In genomic region chr14:103073876-103074698, GRCh38 we compare ENCODE assay signal across 11 cellular contexts. TPM values are rescaled to one million over a fixed set of nuclear protein-coding genes. Genes with fewer than 3 reads are reported as not detected.
DNase-seq lines count a peak whose midpoint lies in the region; ATAC-seq, FAIRE-seq and TF ChIP-seq lines count a peak whose summit lies in the region.
"Had no signal": no experiment of that assay in that cellular context is flagged by ENCODE, and none has a peak within 500 bp of the region (broad histone marks: within the 10 kb centered on the region; RNA-seq: fewer than 3 reads in every experiment).

No MANE protein-coding gene starts in this region.

- dilution Hi-C loops in endothelial cell of umbilical vein (cut with MboI; ENCODE audit: extremely low pct_ligation_motif_present, low sequenced_read_pairs): no loop called here

- H2BK15ac ChIP-seq in mesendoderm (replicated peaks; ENCODE audit: low read depth): no peak overlapping the region

- FAIRE-seq in A549 (lab: Jason Lieb, UNC): no peak
- FAIRE-seq in endothelial cell of umbilical vein (lab: Jason Lieb, UNC): no peak

- H3K9me3 ChIP-seq in A549 (no peaks in the 10 kb centered on the region), endothelial cell of umbilical vein (replicated peaks; ENCODE audit: control insufficient read depth, insufficient read depth, low read length) (no peaks in the 10 kb centered on the region)

- H3K27me3 ChIP-seq in endothelial cell of umbilical vein (ENCODE audit: control insufficient read depth in 2 of 2, insufficient read depth in 2 of 2, low read length in 2 of 2) (no peaks in the 10 kb centered on the region), mesendoderm (ENCODE audit: insufficient read depth, low read length, poor library complexity) (no peaks in the 10 kb centered on the region)

- H3K79me2 ChIP-seq in endothelial cell of umbilical vein (ENCODE audit: control insufficient read depth, insufficient read depth, low read length) (no peaks in the 10 kb centered on the region), mesendoderm (ENCODE audit: control insufficient read depth, insufficient read depth, low read length) (no peaks in the 10 kb centered on the region)

- no peak for TF ChIP-seq EP300 in A549 (IDR thresholded peaks at IDR 0.05)

- H3K56ac ChIP-seq in mesendoderm (ENCODE audit: low read length): no peak overlapping the region

- TF ChIP-seq CTCF in A549 (IDR thresholded peaks at IDR 0.05) (no peak), GM13977 (IDR thresholded peaks at IDR 0.05; ENCODE audit: extremely low read depth, insufficient read depth, missing control alignments) (no peak), endothelial cell of umbilical vein (IDR thresholded peaks at IDR 0.05; ENCODE audit: extremely low read depth in 1 of 2, insufficient read depth in 1 of 2, low read depth in 1 of 2, low read length in 2 of 2) (no peak)

- no peak overlapping the region for H3K23ac ChIP-seq in mesendoderm (ENCODE audit: low read length)

- no peak overlapping the region for H2BK120ac ChIP-seq in mesendoderm (ENCODE audit: low read depth, low read length)

- CTCF ChIA-PET in A549 (lab: Yijun Ruan, JAX): interaction anchor here (0.5 to 11.1 kb wide), 34 partner anchors 8 to 427 kb away, joined by 3 to 259 read pairs (median 4); partner anchors contain the start of genes EXOC3L4 and LBHD2
- CTCF ChIA-PET in endothelial cell of umbilical vein (lab: Charles Lee): interaction anchor here (0.5 to 2.0 kb wide), 13 partner anchors 8 to 218 kb away, joined by 3 to 17 read pairs (median 6); partner anchors contain the start of gene CDC42BPB

- peak overlapping the region; percentile 22 for H2AK5ac ChIP-seq in mesendoderm (ENCODE audit: low read length)

- TF ChIP-seq POLR2A in A549 (IDR thresholded peaks at IDR 0.05; ENCODE audit: low read length) (peak; percentile 7; the same call in 1 of the 2 replicates), endothelial cell of umbilical vein (IDR thresholded peaks at IDR 0.05; ENCODE audit: low read depth, low read length) (no peak)

- H2BK5ac ChIP-seq in mesendoderm (ENCODE audit: low read length): no peak overlapping the region

- no peak for TF ChIP-seq RAD21 in A549 (conservative IDR thresholded peaks at IDR 0.05 in 1 of 2, IDR thresholded peaks at IDR 0.05 in 1 of 2)

- no peaks in the 10 kb centered on the region for H3K9me1 ChIP-seq in endothelial cell of umbilical vein (replicated peaks; ENCODE audit: control insufficient read depth, extremely low read depth, insufficient read depth, low read length)

- DNase-seq in A549 (ENCODE audit: low read depth in 1 of 2, low spot score in 1 of 2): peak in 1 of 2 experiments; percentile 50
- peak; percentile 70 for DNase-seq in GM13977 (ENCODE audit: low spot score)
- no peak for DNase-seq in endothelial cell of umbilical vein (ENCODE audit: low read depth, low spot score)
- DNase-seq in mesendoderm: no peak
- no peak for DNase-seq in NAMALWA (ENCODE audit: low spot score)
- no peak for DNase-seq in head of caudate nucleus
- no peak for DNase-seq in HCEC 1CT
- no peak for DNase-seq in KG1 (lab: John Stamatoyannopoulos, UW)
- DNase-seq: NCI-H446, nephron progenitor cell had no signal

- peaks cover 57% of the 10 kb centered on the region for H3K4me1 ChIP-seq in A549
- peaks cover 8% of the 10 kb centered on the region for H3K4me1 ChIP-seq in endothelial cell of umbilical vein (ENCODE audit: control insufficient read depth, extremely low read depth, insufficient read depth, low read length)
- no peaks in the 10 kb centered on the region for H3K4me1 ChIP-seq in mesendoderm (ENCODE audit: control insufficient read depth, low read depth, low read length)

- whole genome bisulfite sequencing in A549 (ENCODE audit: missing lambda C conversion rate): 55% methylated on average over 16 of the region's 21 CpGs
- WGBS in mesendoderm (ENCODE audit: extremely low coverage, insufficient coverage, low lambda C conversion rate): no CpG with 5 or more reads among the region's 21 CpGs

- H3K9ac ChIP-seq in endothelial cell of umbilical vein (replicated peaks; ENCODE audit: extremely low read depth, insufficient read depth, low read length): no peak overlapping the region
- no peak overlapping the region for H3K9ac ChIP-seq in mesendoderm (ENCODE audit: low read length)

- H3K4me2 ChIP-seq in A549 (peak overlapping the region; percentile 96), endothelial cell of umbilical vein (ENCODE audit: insufficient read depth, low read length) (no peak overlapping the region), mesendoderm (ENCODE audit: low read length) (no peak overlapping the region)

- H2AFZ ChIP-seq in endothelial cell of umbilical vein (ENCODE audit: low read depth, low read length): peak overlapping the region; percentile 89

- peak overlapping the region; percentile 97 to 99 for H3K27ac ChIP-seq in A549
- H3K27ac ChIP-seq in endothelial cell of umbilical vein (ENCODE audit: insufficient read depth, low read depth, low read length): no peak overlapping the region
- no peak overlapping the region for H3K27ac ChIP-seq in mesendoderm (ENCODE audit: low read depth, low read length)
- H3K27ac ChIP-seq: SK-N-MC had no signal

- H4K8ac ChIP-seq in mesendoderm (ENCODE audit: low read depth, low read length): no peak overlapping the region

- POLR2A ChIA-PET in A549 (lab: Yijun Ruan, JAX) (interaction anchor here (1.3 kb wide), 1 partner anchor 260 kb away, joined by 4 read pairs; the partner anchor contains the start of gene EIF5), endothelial cell of umbilical vein (lab: Charles Lee) (interaction anchor here (0.6 to 0.9 kb wide), 2 partner anchors 17 to 42 kb away, joined by 3 to 7 read pairs; no protein-coding TSS in a partner anchor)

- no TSS peak for BruUV-seq in endothelial cell of umbilical vein (replicated peaks; lab: Mats Ljungman, UMichigan)

- H4K5ac ChIP-seq in mesendoderm (ENCODE audit: low read length): no peak overlapping the region

- ATAC-seq in A549: peak; percentile 5 to 22

- no peaks in the 10 kb centered on the region for H4K20me1 ChIP-seq in endothelial cell of umbilical vein (replicated peaks; ENCODE audit: control insufficient read depth, extremely low read depth, insufficient read depth, low read length)

- no peak overlapping the region for H3K4ac ChIP-seq in mesendoderm (ENCODE audit: low read depth, low read length)

- no peaks in the 10 kb centered on the region for H3K79me1 ChIP-seq in mesendoderm (ENCODE audit: low read length)

- no peak overlapping the region for H3K18ac ChIP-seq in mesendoderm (ENCODE audit: low read length)

- H3K4me3 ChIP-seq in A549 (peak overlapping the region; percentile 58; the same call in 2 of the 3 replicates), endothelial cell of umbilical vein (replicated peaks in 1 of 3; ENCODE audit: insufficient read depth in 1 of 3, low read depth in 1 of 3, low read length in 3 of 3) (no peak overlapping the region), mesendoderm (ENCODE audit: low read length) (no peak overlapping the region)
- H3K4me3 ChIP-seq: SK-N-MC had no signal

- in situ Hi-C loops in GM13977 (cut with MboI; ENCODE audit: low pct_unique_long_range_greater_than_20kb, low sequenced_read_pairs, unreplicated experiment): no loop called here

- H3K36me3 ChIP-seq in endothelial cell of umbilical vein (ENCODE audit: control insufficient read depth in 2 of 2, extremely low read depth in 1 of 2, insufficient read depth in 2 of 2, low read length in 2 of 2) (no peaks in the 10 kb centered on the region), mesendoderm (ENCODE audit: control insufficient read depth, insufficient read depth, low read length) (no peaks in the 10 kb centered on the region)

- intact Hi-C loops in endothelial cell of umbilical vein (cut with micrococcal nuclease): loop anchor here (2.0 kb wide), 1 partner anchor 111 kb away; no protein-coding TSS in a partner anchor
- intact Hi-C loops in head of caudate nucleus (cut with DNase I): no loop called here

RNA-seq across cellular contexts. Expression of gene LBHD2, which starts 9.9 kb away (rescaled TPM):
- polyA plus RNA-seq in A549 (2011; rRNA removed) (not detected in 2 replicates), A549 (2017; fragmentation: RNase III; extraction: RNeasy Plus Mini Kit Qiagen cat#74134 plus additional on column Dnase treatment) (not detected in 3 replicates), endothelial cell of umbilical vein (not detected in 2 replicates)
- polyA plus RNA-seq in A549 (2012; cell fraction: cytosol; rRNA removed): 0.06 and 0.08 TPM in 2 replicates
- not detected in 2 replicates for polyA plus RNA-seq in A549 (2012; cell fraction: nucleus; rRNA removed)
- not detected in 2 replicates for polyA minus RNA-seq in A549 (2011; rRNA and poly(A)+ RNA removed)
- total RNA-seq in endothelial cell of umbilical vein: not detected in 2 replicates
- not detected in 2 replicates for polyA plus RNA-seq in endothelial cell of umbilical vein (2011; cell fraction: cytosol; rRNA removed)
- not detected in 2 replicates for polyA plus RNA-seq in endothelial cell of umbilical vein (2011; cell fraction: nucleus; rRNA removed)
- not detected in 2 replicates for polyA plus RNA-seq in endothelial cell of umbilical vein (2012)
- polyA minus RNA-seq in endothelial cell of umbilical vein: not detected in 2 replicates
- polyA minus RNA-seq in endothelial cell of umbilical vein (2011; cell fraction: cytosol; rRNA and poly(A)+ RNA removed): not detected
- not detected in 2 replicates for polyA minus RNA-seq in endothelial cell of umbilical vein (2011; cell fraction: nucleus; rRNA and poly(A)+ RNA removed)
- not detected for polyA plus RNA-seq in mesendoderm (2013, experiment 1 of 2)
- polyA plus RNA-seq in mesendoderm (2013, experiment 2 of 2): not detected

RNA-seq across cellular contexts. Expression of gene CDC42BPB, which starts 16.7 kb away (rescaled TPM):
- 57.1 and 105 TPM in 2 replicates for polyA plus RNA-seq in A549 (2011; rRNA removed)
- polyA plus RNA-seq in A549 (2012; cell fraction: cytosol; rRNA removed): 72.4 and 91.1 TPM in 2 replicates
- polyA plus RNA-seq in A549 (2012; cell fraction: nucleus; rRNA removed): 197 and 207 TPM in 2 replicates
- polyA plus RNA-seq in A549 (2017; fragmentation: RNase III; extraction: RNeasy Plus Mini Kit Qiagen cat#74134 plus additional on column Dnase treatment): 56.0 to 56.4 TPM (median 56.0 TPM) in 3 replicates
- polyA minus RNA-seq in A549 (2011; rRNA and poly(A)+ RNA removed): 176 and 179 TPM in 2 replicates
- total RNA-seq in endothelial cell of umbilical vein: 131 and 136 TPM in 2 replicates
- 82.6 and 93.7 TPM in 2 replicates for polyA plus RNA-seq in endothelial cell of umbilical vein
- 91.3 and 93.3 TPM in 2 replicates for polyA plus RNA-seq in endothelial cell of umbilical vein (2011; cell fraction: cytosol; rRNA removed)
- polyA plus RNA-seq in endothelial cell of umbilical vein (2011; cell fraction: nucleus; rRNA removed): 301 and 323 TPM in 2 replicates
- polyA plus RNA-seq in endothelial cell of umbilical vein (2012): 81.5 and 92.0 TPM in 2 replicates
- 217 and 238 TPM in 2 replicates for polyA minus RNA-seq in endothelial cell of umbilical vein
- 43.9 TPM for polyA minus RNA-seq in endothelial cell of umbilical vein (2011; cell fraction: cytosol; rRNA and poly(A)+ RNA removed)
- 147 and 209 TPM in 2 replicates for polyA minus RNA-seq in endothelial cell of umbilical vein (2011; cell fraction: nucleus; rRNA and poly(A)+ RNA removed)
- polyA plus RNA-seq in mesendoderm (2013, experiment 1 of 2): 49.9 TPM
- polyA plus RNA-seq in mesendoderm (2013, experiment 2 of 2): 48.4 TPM

RNA-seq across cellular contexts. Expression of gene EXOC3L4, which starts 20.4 kb away (rescaled TPM):
- polyA plus RNA-seq in A549 (2011; rRNA removed): 0.94 and 1.5 TPM in 2 replicates
- 4.3 and 7.2 TPM in 2 replicates for polyA plus RNA-seq in A549 (2012; cell fraction: cytosol; rRNA removed)
- polyA plus RNA-seq in A549 (2012; cell fraction: nucleus; rRNA removed): 15.2 and 17.0 TPM in 2 replicates
- polyA plus RNA-seq in A549 (2017; fragmentation: RNase III; extraction: RNeasy Plus Mini Kit Qiagen cat#74134 plus additional on column Dnase treatment): 4.3 to 4.9 TPM (median 4.7 TPM) in 3 replicates
- polyA minus RNA-seq in A549 (2011; rRNA and poly(A)+ RNA removed): 1.2 and 2.7 TPM in 2 replicates
- total RNA-seq in endothelial cell of umbilical vein: not detected in 2 replicates
- polyA plus RNA-seq in endothelial cell of umbilical vein: not detected in 2 replicates
- not detected in 2 replicates for polyA plus RNA-seq in endothelial cell of umbilical vein (2011; cell fraction: cytosol; rRNA removed)
- polyA plus RNA-seq in endothelial cell of umbilical vein (2011; cell fraction: nucleus; rRNA removed): not detected in 2 replicates
- not detected in 2 replicates for polyA plus RNA-seq in endothelial cell of umbilical vein (2012)
- polyA minus RNA-seq in endothelial cell of umbilical vein: not detected in 2 replicates
- polyA minus RNA-seq in endothelial cell of umbilical vein (2011; cell fraction: cytosol; rRNA and poly(A)+ RNA removed): not detected
- not detected in 2 replicates for polyA minus RNA-seq in endothelial cell of umbilical vein (2011; cell fraction: nucleus; rRNA and poly(A)+ RNA removed)
- 0.10 TPM for polyA plus RNA-seq in mesendoderm (2013, experiment 1 of 2)
- not detected for polyA plus RNA-seq in mesendoderm (2013, experiment 2 of 2)

RNA-seq across cellular contexts. Expression of gene TNFAIP2, which starts 49.2 kb away (rescaled TPM):
- 222 and 249 TPM in 2 replicates for polyA plus RNA-seq in A549 (2011; rRNA removed)
- 330 and 432 TPM in 2 replicates for polyA plus RNA-seq in A549 (2012; cell fraction: cytosol; rRNA removed)
- 944 and 1,061 TPM in 2 replicates for polyA plus RNA-seq in A549 (2012; cell fraction: nucleus; rRNA removed)
- polyA plus RNA-seq in A549 (2017; fragmentation: RNase III; extraction: RNeasy Plus Mini Kit Qiagen cat#74134 plus additional on column Dnase treatment): 254 to 344 TPM (median 332 TPM) in 3 replicates
- 229 and 304 TPM in 2 replicates for polyA minus RNA-seq in A549 (2011; rRNA and poly(A)+ RNA removed)
- 31.6 and 37.5 TPM in 2 replicates for total RNA-seq in endothelial cell of umbilical vein
- 42.7 and 48.5 TPM in 2 replicates for polyA plus RNA-seq in endothelial cell of umbilical vein
- 17.1 and 22.4 TPM in 2 replicates for polyA plus RNA-seq in endothelial cell of umbilical vein (2011; cell fraction: cytosol; rRNA removed)
- 137 and 182 TPM in 2 replicates for polyA plus RNA-seq in endothelial cell of umbilical vein (2011; cell fraction: nucleus; rRNA removed)
- polyA plus RNA-seq in endothelial cell of umbilical vein (2012): 28.3 and 36.7 TPM in 2 replicates
- polyA minus RNA-seq in endothelial cell of umbilical vein: 24.5 and 32.4 TPM in 2 replicates
- polyA minus RNA-seq in endothelial cell of umbilical vein (2011; cell fraction: cytosol; rRNA and poly(A)+ RNA removed): 136 TPM
- 13.7 and 21.2 TPM in 2 replicates for polyA minus RNA-seq in endothelial cell of umbilical vein (2011; cell fraction: nucleus; rRNA and poly(A)+ RNA removed)
- 30.9 TPM for polyA plus RNA-seq in mesendoderm (2013, experiment 1 of 2)
- polyA plus RNA-seq in mesendoderm (2013, experiment 2 of 2): 29.3 TPM

Comparison
In these comparisons a context has a peak if more than half of its experiments do, and no peak if none do; other contexts are left out.
1. H3K27ac ChIP-seq: peak in A549 (2 of 2); none in endothelial cell of umbilical vein (single experiment) and mesendoderm (single experiment).